ENCODE assay signal across 7 cellular contexts in the genomic region with DNA sequence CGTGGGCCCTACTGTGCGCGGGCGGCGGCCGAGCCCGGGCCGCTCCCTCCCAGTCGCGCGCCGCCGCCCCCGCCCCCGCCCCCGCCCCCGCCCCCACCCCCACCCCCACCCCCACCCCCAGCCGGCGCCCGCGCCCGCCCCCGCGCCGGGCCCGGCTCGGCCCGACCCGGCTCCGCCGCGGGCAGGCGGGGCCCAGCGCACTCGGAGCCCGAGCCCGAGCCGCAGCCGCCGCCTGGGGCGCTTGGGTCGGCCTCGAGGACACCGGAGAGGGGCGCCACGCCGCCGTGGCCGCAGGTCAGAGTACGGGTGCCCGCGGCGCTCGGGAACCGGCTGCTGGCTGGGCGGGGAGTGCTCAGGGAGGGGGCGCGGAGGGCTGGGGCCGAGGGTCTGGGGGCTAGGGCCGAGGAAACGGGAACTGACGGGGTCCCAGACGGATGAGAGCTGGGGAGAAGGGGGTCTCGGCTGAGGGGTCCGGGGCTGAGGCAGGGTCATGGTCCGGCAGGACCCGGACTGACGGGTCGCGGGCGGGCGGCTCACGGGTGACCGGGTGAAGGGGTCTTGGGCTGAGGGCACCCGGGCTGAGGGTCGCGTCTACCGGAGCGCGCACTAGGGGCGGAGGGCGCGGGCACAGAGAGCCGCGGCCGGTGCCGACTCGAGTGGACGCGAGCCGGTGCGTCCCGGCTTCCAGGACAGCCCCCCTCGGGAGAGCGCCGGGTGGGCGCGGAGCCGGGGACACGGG. TPM values are rescaled to one million over a fixed set of nuclear protein-coding genes. Genes with fewer than 3 reads are reported as not detected.
A peak's percentile ranks its signal among the peaks of the same experiment; 100 is the strongest.
DNase-seq lines count a peak whose midpoint lies in the region; ATAC-seq, FAIRE-seq and TF ChIP-seq lines count a peak whose summit lies in the region.

No MANE protein-coding gene starts in this region.

- no peak for TF ChIP-seq EP300 in H1 (IDR thresholded peaks at IDR 0.05; ENCODE audit: borderline replicate concordance in 1 of 2, low read depth in 2 of 2, low read length in 2 of 2)

- H3K9me3 ChIP-seq in H1 (ENCODE audit: insufficient read depth in 2 of 2, low read depth in 1 of 2, low read length in 1 of 2): no peaks in the 10 kb centered on the region
- peaks cover 4% of the 10 kb centered on the region for H3K9me3 ChIP-seq in mesodermal cell (ENCODE audit: control insufficient read depth, low read length)
- H3K9me3 ChIP-seq in aorta (ENCODE audit: control insufficient read depth, low read length): no peaks in the 10 kb centered on the region

- no peak overlapping the region for H2BK120ac ChIP-seq in H1 (replicated peaks; ENCODE audit: low read depth, low read length)

- ATAC-seq in GM19463 (IDR thresholded peaks at IDR 0.05; ENCODE audit: unreplicated experiment): peak; percentile 45
- ATAC-seq in aorta (ENCODE audit: low FRiP score): peak; percentile 77
- no peak for ATAC-seq in HG02642 (IDR thresholded peaks at IDR 0.05; ENCODE audit: poor library complexity, unreplicated experiment)

- H3K4ac ChIP-seq in H1 (replicated peaks; ENCODE audit: insufficient read length, low read depth, low read length): no peak overlapping the region

- H2BK12ac ChIP-seq in H1 (ENCODE audit: low read depth, low read length): no peak overlapping the region

- peak overlapping the region; percentile 69 to 98 for H3K4me2 ChIP-seq in H1 (ENCODE audit: insufficient read depth in 1 of 2, low read depth in 2 of 2, low read length in 2 of 2)

- POLR2A ChIA-PET in H1 (lab: Charles Lee; ENCODE audit: partially characterized antibody): no interaction called here

- FAIRE-seq in H1 (lab: Jason Lieb, UNC): no peak

- H4K20me1 ChIP-seq in H1 (replicated peaks in 1 of 2; ENCODE audit: control insufficient read depth in 1 of 2, insufficient read depth in 2 of 2, low read length in 2 of 2): peaks cover 0 to 4% of the 10 kb centered on the region in 2 experiments

- TF ChIP-seq CTCF in H1 (IDR thresholded peaks at IDR 0.05; ENCODE audit: control extremely low read depth in 1 of 3, insufficient read depth in 1 of 3, low read depth in 1 of 3, low read length in 3 of 3): no peak

- H2BK20ac ChIP-seq in H1 (ENCODE audit: low read length): no peak overlapping the region

- peaks cover 17 to 61% (median 36%) of the 10 kb centered on the region in 4 experiments for H3K27me3 ChIP-seq in H1 (replicated peaks in 1 of 4; ENCODE audit: control insufficient read depth in 3 of 4, extremely low read depth in 1 of 4, insufficient read depth in 3 of 4, low read length in 3 of 4)
- H3K27me3 ChIP-seq in aorta (ENCODE audit: control insufficient read depth in 1 of 2, insufficient read depth in 2 of 2, low read length in 1 of 2): no peaks in the 10 kb centered on the region

- H3K79me1 ChIP-seq in H1 (ENCODE audit: low read depth, low read length): no peaks in the 10 kb centered on the region

- H3K23ac ChIP-seq in H1 (ENCODE audit: insufficient read length): no peak overlapping the region

- intact Hi-C loops in aorta (cut with DNase I): loop anchor here (10.0 kb wide), 2 partner anchors 153 to 187 kb away; no protein-coding TSS in a partner anchor

- CTCF ChIA-PET in H1 (lab: Charles Lee; ENCODE audit: partially characterized antibody): interaction anchor here (1.4 kb wide), 1 partner anchor 192 kb away, joined by 8 read pairs; no protein-coding TSS in a partner anchor

- peak in 1 of 2 experiments; percentile 25; a peak in 1 of 4 replicates for TF ChIP-seq RAD21 in H1 (IDR thresholded peaks at IDR 0.05 in 1 of 2, conservative IDR thresholded peaks at IDR 0.05 in 1 of 2; ENCODE audit: low read depth in 2 of 2, low read length in 2 of 2)

- 1% methylated on average over 16 of the region's 100 CpGs; no CpG with 5 or more reads in 1 of the 2 experiments for WGBS in H1 (ENCODE audit: extremely low coverage in 1 of 2, insufficient coverage in 1 of 2, insufficient read length in 1 of 2, insufficient replicate concordance in 2 of 2, low coverage in 1 of 2, low lambda C conversion rate in 2 of 2, missing lambda C conversion rate in 1 of 2), 2 experiments
- 0 to 1% methylated on average over 31 to 48 of the region's 100 CpGs for WGBS in mesodermal cell (ENCODE audit: insufficient coverage in 2 of 2), 2 experiments
- 0 to 1% methylated on average over 53 to 100 of the region's 100 CpGs for WGBS in aorta, 2 donors

- H4K91ac ChIP-seq in H1 (replicated peaks; ENCODE audit: insufficient read length, low read length): no peak overlapping the region

- no peak overlapping the region for H2BK5ac ChIP-seq in H1 (ENCODE audit: low read depth, low read length)

- no peak overlapping the region for H2BK15ac ChIP-seq in H1 (ENCODE audit: low read length)

- H3K36me3 ChIP-seq in H1 (ENCODE audit: control insufficient read depth in 2 of 4, insufficient read depth in 4 of 4, low read length in 3 of 4) (no peaks in the 10 kb centered on the region), mesodermal cell (ENCODE audit: control insufficient read depth, insufficient read depth, low read length) (no peaks in the 10 kb centered on the region), aorta (ENCODE audit: control insufficient read depth in 1 of 2, insufficient read depth in 2 of 2, low read length in 1 of 2) (no peaks in the 10 kb centered on the region)

- peak overlapping the region; percentile 46 to 66 (median 56) for H3K4me3 ChIP-seq in H1 (ENCODE audit: extremely low read depth in 1 of 4, insufficient read depth in 2 of 4, low read depth in 3 of 4, low read length in 4 of 4)
- peak overlapping the region; percentile 59 for H3K4me3 ChIP-seq in mesodermal cell (ENCODE audit: extremely low read depth, insufficient read depth, low read length, poor library complexity, severe bottlenecking)
- peak overlapping the region; percentile 27 to 62 for H3K4me3 ChIP-seq in aorta (ENCODE audit: low read length in 2 of 2)

- no peak overlapping the region for H3K9ac ChIP-seq in H1 (replicated peaks in 1 of 4; ENCODE audit: extremely low read depth in 1 of 4, low read depth in 3 of 4, low read length in 3 of 4)

- H3K4me1 ChIP-seq in H1 (replicated peaks in 1 of 4; ENCODE audit: control insufficient read depth in 3 of 4, insufficient read depth in 4 of 4, low read length in 3 of 4) (peaks cover 0 to 2% (median 0%) of the 10 kb centered on the region in 4 experiments; a peak in 1 of 7 replicates), mesodermal cell (ENCODE audit: control insufficient read depth, insufficient read depth, low read length, poor library complexity, severe bottlenecking) (no peaks in the 10 kb centered on the region), aorta (ENCODE audit: control insufficient read depth in 1 of 2, insufficient read depth in 2 of 2, low read length in 2 of 2) (no peaks in the 10 kb centered on the region)

- no peak overlapping the region for H3K14ac ChIP-seq in H1 (ENCODE audit: insufficient read length)

- H3K18ac ChIP-seq in H1 (ENCODE audit: extremely low read depth, low read length): no peak overlapping the region

- H3K56ac ChIP-seq in H1 (replicated peaks; ENCODE audit: insufficient read length, low read depth, low read length): no peak overlapping the region

- H3K27ac ChIP-seq in H1 (ENCODE audit: low read depth, low read length) (no peak overlapping the region), mesodermal cell (ENCODE audit: low read depth, low read length, severe bottlenecking) (no peak overlapping the region), aorta (ENCODE audit: low read depth in 1 of 2, low read length in 2 of 2) (no peak overlapping the region)

- DNase-seq in NOMO-1 (lab: John Stamatoyannopoulos, UW; ENCODE audit: unreplicated experiment in 2 of 2) (peak; percentile 46 to 48), H1 (ENCODE audit: low read depth in 1 of 2, low spot score in 2 of 2) (peak in 1 of 2 experiments; percentile 62), aorta (peak; percentile 60 to 81), SW 1271 (lab: John Stamatoyannopoulos, UW) (no peak)

- peaks cover 9% of the 10 kb centered on the region; the same call in 1 of the 2 replicates for H3K23me2 ChIP-seq in H1 (ENCODE audit: low read depth, low read length)

- no peak overlapping the region for H4K5ac ChIP-seq in H1 (ENCODE audit: insufficient read length, low read depth, low read length)

- no peak for TF ChIP-seq POLR2A in H1 (IDR thresholded peaks at IDR 0.05; ENCODE audit: control extremely low read depth in 1 of 2, low read depth in 2 of 2, low read length in 2 of 2)

- H2AK5ac ChIP-seq in H1 (ENCODE audit: low read depth, low read length): no peak overlapping the region

- no peak overlapping the region for H4K8ac ChIP-seq in H1 (ENCODE audit: extremely low read depth, insufficient read depth, low read length)

- no peaks in the 10 kb centered on the region for H3K79me2 ChIP-seq in H1 (ENCODE audit: control insufficient read depth in 1 of 2, insufficient read depth in 2 of 2, low read length in 2 of 2)

- H2AFZ ChIP-seq in H1 (ENCODE audit: low read length): 0 out of 2 replicates have a peak overlapping the region, but pooled peaks have one; percentile 13

TF ChIP-seq in H1, 55 proteins besides CTCF, POLR2A, EP300 and RAD21:
- TF ChIP-seq, protein P1, sequence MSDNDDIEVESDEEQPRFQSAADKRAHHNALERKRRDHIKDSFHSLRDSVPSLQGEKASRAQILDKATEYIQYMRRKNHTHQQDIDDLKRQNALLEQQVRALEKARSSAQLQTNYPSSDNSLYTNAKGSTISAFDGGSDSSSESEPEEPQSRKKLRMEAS (IDR thresholded peaks at IDR 0.05): no peak
- TF ChIP-seq BCL11A (IDR thresholded peaks at IDR 0.05; ENCODE audit: low read depth in 2 of 2, low read length in 2 of 2) (no peak), EZH2 (IDR thresholded peaks at IDR 0.05; ENCODE audit: low read depth, low read length, severe bottlenecking) (peak; percentile 64)

RNA-seq across cellular contexts. Expression of gene PPARG, which starts 1.0 kb away (rescaled TPM):
- 0.27 TPM in 1 of 2 replicates, not detected in the other for total RNA-seq in H1 (2021; fragmentation: NEBNext Ultra II Directional; extraction: Animal tissue kit (Norgen Biotek cat#: 25700))
- polyA plus RNA-seq in H1 (2011; rRNA removed) (0.06 and 0.08 TPM in 2 replicates), aorta (10 to 100 TPM in 1 of 2 donors, 1 to 10 TPM in 1; 5.1 to 17.0 TPM)
- 0.10 TPM for polyA plus RNA-seq in H1 (2011; cell fraction: cytosol; rRNA removed)
- polyA plus RNA-seq in H1 (2011; cell fraction: nucleus; rRNA removed): 0.16 TPM
- polyA plus RNA-seq in H1 (2012, experiment 1 of 2): 0.13 TPM in 3 of 4 replicates, not detected in the other
- not detected for polyA plus RNA-seq in H1 (2012, experiment 2 of 2)
- polyA plus RNA-seq in H1 (2013, experiment 1 of 2): 0.04 TPM
- 0.07 TPM for polyA plus RNA-seq in H1 (2013, experiment 2 of 2)
- 0.09 and 0.37 TPM in 2 replicates for polyA minus RNA-seq in H1 (2011; rRNA and poly(A)+ RNA removed)
- not detected for polyA minus RNA-seq in H1 (2011; cell fraction: cytosol; rRNA and poly(A)+ RNA removed)
- 1.00 TPM for polyA minus RNA-seq in H1 (2011; cell fraction: nucleus; rRNA and poly(A)+ RNA removed)
- 3.8 TPM for polyA plus RNA-seq in mesodermal cell (2013, experiment 1 of 2)
- 4.0 TPM for polyA plus RNA-seq in mesodermal cell (2013, experiment 2 of 2)
- 10 to 100 TPM; 17.9 to 21.0 TPM for total RNA-seq in aorta

Comparison
In these comparisons a context has a peak if more than half of its experiments do, and no peak if none do; other contexts are left out.
1. DNase-seq: peak in NOMO-1 (2 of 2) and aorta (2 of 2); none in SW 1271 (0 of 2).
2. RNA of gene PPARG, which starts 1.0 kb away (total RNA-seq): 17.9 to 21.0 TPM in aorta; 0.27 TPM in H1; every median in the first group is over 10 times any median in the second.
3. Peak in every context shown above with its lines, with median percentiles within 50 percentile points of each other: H3K4me3 ChIP-seq.